1 cellular context compared by ENCODE assay signal in the genomic region with DNA sequence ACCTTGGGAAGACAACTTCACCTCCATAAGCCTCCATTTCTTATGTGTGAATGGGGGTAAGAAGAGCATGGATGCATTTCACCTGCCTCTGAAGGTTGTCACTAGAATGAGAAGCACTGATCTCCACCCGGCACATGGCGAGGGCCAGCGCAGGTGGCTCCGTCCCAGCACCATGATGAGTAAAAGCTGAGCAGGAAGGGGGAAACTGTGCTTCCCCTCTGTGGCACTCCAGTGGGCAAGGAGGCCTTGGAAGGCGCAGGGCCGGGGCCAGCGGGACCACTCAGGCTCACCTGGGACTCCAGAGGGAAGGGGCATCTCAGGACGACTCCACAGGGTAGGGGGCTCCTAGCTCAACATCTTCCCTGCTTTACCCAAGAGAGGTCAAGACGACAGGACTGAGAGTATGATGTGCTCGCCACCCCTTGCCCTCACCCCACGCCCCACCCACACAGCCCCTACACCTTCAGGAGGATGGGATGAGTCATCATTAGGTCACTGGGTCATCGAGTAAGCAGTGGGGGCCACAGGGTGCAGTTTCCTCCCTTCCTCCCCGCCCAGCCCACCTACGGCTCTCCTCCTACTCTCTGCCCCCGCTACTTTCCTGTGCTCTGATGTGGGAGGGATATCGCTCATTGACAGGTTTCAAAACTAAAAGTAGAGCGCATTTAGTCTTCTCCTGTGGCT.
TF ChIP-seq lines count a peak whose summit lies in the region.

No MANE protein-coding gene starts in this region.

TF ChIP-seq in H1, 55 proteins besides CTCF, POLR2A, EP300 and RAD21 (continued from another document):
- 0 out of 2 replicates have a peak, but pooled peaks have one; percentile 20 for TF ChIP-seq JUND (IDR thresholded peaks at IDR 0.05; ENCODE audit: low read length)
- TF ChIP-seq TBP (IDR thresholded peaks at IDR 0.05; ENCODE audit: low read depth, low read length) = no peak
- no peak for TF ChIP-seq POU5F1 (IDR thresholded peaks at IDR 0.05; ENCODE audit: low read depth, low read length)
- no peak for TF ChIP-seq GABPA (IDR thresholded peaks at IDR 0.05; ENCODE audit: borderline replicate concordance, insufficient read depth, low read length)
- no peak for TF ChIP-seq KDM1A (IDR thresholded peaks at IDR 0.05; ENCODE audit: borderline replicate concordance, low read length)
